18 cellular contexts compared by ENCODE assay signal in the genomic region with DNA sequence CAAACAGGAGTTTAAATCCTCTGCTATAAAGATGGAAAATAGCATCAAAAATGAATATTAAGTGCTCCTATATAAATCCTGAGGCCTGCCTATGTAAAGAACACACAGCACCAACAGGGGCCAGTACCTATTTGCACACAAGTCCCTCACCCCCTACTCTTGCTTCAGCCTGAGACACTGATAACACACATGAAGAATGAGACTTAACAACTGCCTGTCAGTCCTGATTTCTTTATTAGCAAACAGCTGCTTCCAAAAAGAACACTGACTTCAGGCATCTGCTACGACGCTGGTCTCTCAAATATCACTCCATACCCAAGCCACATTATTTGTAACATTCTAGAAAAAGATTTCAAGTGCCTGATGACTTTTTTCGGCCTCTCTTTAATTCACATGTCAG. TPM values are rescaled to one million over a fixed set of nuclear protein-coding genes. Genes with fewer than 3 reads are reported as not detected.
DNase-seq lines count a peak whose midpoint lies in the region; ATAC-seq, FAIRE-seq and TF ChIP-seq lines count a peak whose summit lies in the region.
"Had no signal": no experiment of that assay in that cellular context is flagged by ENCODE, and none has a peak within 500 bp of the region (broad histone marks: within the 10 kb centered on the region; RNA-seq: fewer than 3 reads in every experiment).

No MANE protein-coding gene starts in this region.

- no peak for FAIRE-seq in HTR-8/SVneo (lab: Jason Lieb, UNC)
- FAIRE-seq: H54 had no signal

- no peak overlapping the region for H3K4me3 Mint-ChIP-seq in mesothelial cell of epicardium
- H3K4me3 Mint-ChIP-seq: activated naive CD8-positive, alpha-beta T cell; activated T-helper 1 cell treated with anti-CD3 and anti-CD28 coated beads, Interleukin-12 subunit alpha, Interleukin-12 subunit beta, Interleukin-2, Interleukin-4 antibody, amounts not matched to agents 30 ng/mL and 10 ng/mL and 1 ng/mL, durations not matched to agents 14 hours and 24 hours and 36 hours; CD8-positive, alpha-beta memory T cell; stimulated activated memory B cell treated with anti-CD40 and anti-IgM and Interleukin-4, amounts not matched to agents 10 μg/mL and 1 μg/mL and 100 μg/mL, for 72 hours had no signal

- H3K9me3 Mint-ChIP-seq in mesothelial cell of epicardium: peaks cover under 1% of the 10 kb centered on the region
- H3K9me3 Mint-ChIP-seq: activated T-helper 1 cell treated with anti-CD3 and anti-CD28 coated beads, Interleukin-12 subunit alpha, Interleukin-12 subunit beta, Interleukin-2, Interleukin-4 antibody, amounts not matched to agents 30 ng/mL and 10 ng/mL and 1 ng/mL, durations not matched to agents 14 hours and 24 hours and 36 hours; stimulated activated memory B cell treated with anti-CD40 and anti-IgM and Interleukin-4, amounts not matched to agents 10 μg/mL and 1 μg/mL and 100 μg/mL, for 72 hours had no signal

- ATAC-seq in GM18511 (IDR thresholded peaks at IDR 0.05; ENCODE audit: unreplicated experiment) (no peak), HG03457 (IDR thresholded peaks at IDR 0.05; ENCODE audit: unreplicated experiment) (no peak)
- ATAC-seq: sciatic nerve; stimulated activated memory B cell treated with anti-CD40 and anti-IgM and Interleukin-4, amounts not matched to agents 10 μg/mL and 1 μg/mL and 100 μg/mL, for 72 hours had no signal

- H3K4me3 ChIP-seq in SK-N-MC: no peak overlapping the region
- no peak overlapping the region for H3K4me3 ChIP-seq in skeletal muscle tissue (ENCODE audit: low read length in 3 of 3)
- H3K4me3 ChIP-seq: testis had no signal

- peaks cover 3% of the 10 kb centered on the region; the same call in 1 of the 2 replicates for H3K9me3 ChIP-seq in SK-N-MC (ENCODE audit: low read depth, low read length)
- no peaks in the 10 kb centered on the region for H3K9me3 ChIP-seq in skeletal muscle tissue (ENCODE audit: control insufficient read depth in 3 of 3, low read length in 3 of 3)
- H3K9me3 ChIP-seq: testis had no signal

- peak overlapping the region; percentile 45; the same call in 1 of the 2 replicates for H3K27ac ChIP-seq in SK-N-MC
- H3K27ac ChIP-seq in skeletal muscle tissue (ENCODE audit: low read depth, low read length): peak overlapping the region; percentile 2
- H3K27ac ChIP-seq: parathyroid adenoma had no signal

- H3K4me1 ChIP-seq in skeletal muscle tissue (ENCODE audit: control insufficient read depth in 3 of 3, insufficient read depth in 3 of 3, low read length in 3 of 3): peaks cover 3 to 4% (median 3%) of the 10 kb centered on the region in 3 donors
- H3K4me1 ChIP-seq: parathyroid adenoma had no signal

- H3K36me3 Mint-ChIP-seq in mesothelial cell of epicardium: peaks cover 12% of the 10 kb centered on the region
- H3K36me3 Mint-ChIP-seq: activated naive CD8-positive, alpha-beta T cell; CD8-positive, alpha-beta memory T cell; stimulated activated memory B cell treated with anti-CD40 and anti-IgM and Interleukin-4, amounts not matched to agents 10 μg/mL and 1 μg/mL and 100 μg/mL, for 72 hours had no signal

- peak overlapping the region; percentile 15 for H3K27ac Mint-ChIP-seq in mesothelial cell of epicardium
- H3K27ac Mint-ChIP-seq: activated naive CD8-positive, alpha-beta T cell; activated T-helper 1 cell treated with anti-CD3 and anti-CD28 coated beads, Interleukin-12 subunit alpha, Interleukin-12 subunit beta, Interleukin-2, Interleukin-4 antibody, amounts not matched to agents 30 ng/mL and 10 ng/mL and 1 ng/mL, durations not matched to agents 14 hours and 24 hours and 36 hours; CD8-positive, alpha-beta memory T cell; stimulated activated memory B cell treated with anti-CD40 and anti-IgM and Interleukin-4, amounts not matched to agents 10 μg/mL and 1 μg/mL and 100 μg/mL, for 72 hours had no signal

- POLR2A ChIA-PET in HEK293T (lab: Yijun Ruan, JAX): no interaction called here

- H3K36me3 ChIP-seq in SK-N-MC (ENCODE audit: insufficient read depth, low read length) (peaks cover 76% of the 10 kb centered on the region), skeletal muscle tissue (ENCODE audit: control insufficient read depth in 3 of 3, insufficient read depth in 3 of 3, low read length in 3 of 3) (no peaks in the 10 kb centered on the region)

- CTCF ChIA-PET in HEK293T (lab: Yijun Ruan, JAX): no interaction called here

- peaks cover 36% of the 10 kb centered on the region for H3K4me1 Mint-ChIP-seq in mesothelial cell of epicardium
- H3K4me1 Mint-ChIP-seq: CD8-positive, alpha-beta memory T cell; stimulated activated memory B cell treated with anti-CD40 and anti-IgM and Interleukin-4, amounts not matched to agents 10 μg/mL and 1 μg/mL and 100 μg/mL, for 72 hours had no signal

- H3K9ac ChIP-seq in SK-N-MC (ENCODE audit: insufficient read length): no peak overlapping the region
- H3K9ac ChIP-seq in skeletal muscle tissue (ENCODE audit: low read depth in 1 of 3, low read length in 3 of 3): peak overlapping the region in 1 of 3 donors; percentile 27
- H3K9ac ChIP-seq: parathyroid adenoma had no signal

- TF ChIP-seq CTCF in mesothelial cell of epicardium (IDR thresholded peaks at IDR 0.05; ENCODE audit: unreplicated experiment): no peak

- H3K27me3 ChIP-seq in skeletal muscle tissue (ENCODE audit: control insufficient read depth in 3 of 3, insufficient read depth in 3 of 3, low read length in 3 of 3): no peaks in the 10 kb centered on the region
- H3K27me3 ChIP-seq: testis had no signal

- H3K27me3 Mint-ChIP-seq in mesothelial cell of epicardium (ENCODE audit: low read depth): no peaks in the 10 kb centered on the region
- H3K27me3 Mint-ChIP-seq: activated naive CD8-positive, alpha-beta T cell; CD8-positive, alpha-beta memory T cell; stimulated activated memory B cell treated with anti-CD40 and anti-IgM and Interleukin-4, amounts not matched to agents 10 μg/mL and 1 μg/mL and 100 μg/mL, for 72 hours had no signal

- no peak for DNase-seq in HEK293T (ENCODE audit: extremely low spot score)
- DNase-seq in SK-N-MC (ENCODE audit: low read depth, low spot score): no peak
- no peak for DNase-seq in mesothelial cell of epicardium (ENCODE audit: low spot score in 2 of 2, unreplicated experiment in 2 of 2)
- DNase-seq in HTR-8/SVneo (ENCODE audit: insufficient read length, low spot score): no peak
- DNase-seq: activated CD4-positive, alpha-beta T cell treated with anti-CD3 and anti-CD28 coated beads for 1 hour; CD8-positive, alpha-beta memory T cell; Karpas-422; NCI-H1048; testis had no signal

TF ChIP-seq in HEK293T, 16 proteins besides CTCF, POLR2A, EP300 and RAD21:
- TF ChIP-seq ELF4 (IDR thresholded peaks at IDR 0.05) (no peak), ARNT (IDR thresholded peaks at IDR 0.05) (no peak)
- TF ChIP-seq, protein P1, sequence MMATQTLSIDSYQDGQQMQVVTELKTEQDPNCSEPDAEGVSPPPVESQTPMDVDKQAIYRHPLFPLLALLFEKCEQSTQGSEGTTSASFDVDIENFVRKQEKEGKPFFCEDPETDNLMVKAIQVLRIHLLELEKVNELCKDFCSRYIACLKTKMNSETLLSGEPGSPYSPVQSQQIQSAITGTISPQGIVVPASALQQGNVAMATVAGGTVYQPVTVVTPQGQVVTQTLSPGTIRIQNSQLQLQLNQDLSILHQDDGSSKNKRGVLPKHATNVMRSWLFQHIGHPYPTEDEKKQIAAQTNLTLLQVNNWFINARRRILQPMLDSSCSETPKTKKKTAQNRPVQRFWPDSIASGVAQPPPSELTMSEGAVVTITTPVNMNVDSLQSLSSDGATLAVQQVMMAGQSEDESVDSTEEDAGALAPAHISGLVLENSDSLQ (IDR thresholded peaks at IDR 0.05): peak; percentile 49

RNA-seq across cellular contexts. Expression of a gene that starts 55.5 kb away (rescaled TPM):
- total RNA-seq in mesothelial cell of epicardium (50.1 to 56.7 TPM (median 51.9 TPM) in 3 replicates), skeletal muscle tissue (27.1 TPM)
